Comparison of ENCODE assay signal across 1 cellular context in genomic region chr3:186590580-186591296, GRCh38.
TF ChIP-seq lines count a peak whose summit lies in the region.

No MANE protein-coding gene starts in this region.

TF ChIP-seq in HepG2, 621 proteins besides CTCF, POLR2A, EP300 and RAD21:
- TF ChIP-seq PHF20 (CRISPR knock-in tag; IDR thresholded peaks at IDR 0.05) (no peak), FOXP1 (IDR thresholded peaks at IDR 0.05) (no peak), FOXP1 (CRISPR knock-in tag; IDR thresholded peaks at IDR 0.05) (peak; percentile 22; the same call in 1 of the 2 replicates), SP2 (CRISPR knock-in tag; IDR thresholded peaks at IDR 0.05) (no peak), ARNT2 (CRISPR knock-in tag; IDR thresholded peaks at IDR 0.05; ENCODE audit: low read depth) (no peak), MYPOP (CRISPR knock-in tag; IDR thresholded peaks at IDR 0.05) (no peak), THAP11 (CRISPR knock-in tag; IDR thresholded peaks at IDR 0.05) (0 out of 2 replicates have a peak, but pooled peaks have one; percentile 1), MTA3 (CRISPR knock-in tag; IDR thresholded peaks at IDR 0.05) (no peak), FOXA3 (CRISPR knock-in tag; IDR thresholded peaks at IDR 0.05) (peak; percentile 51; the same call in 1 of the 2 replicates), JUNB (CRISPR knock-in tag; IDR thresholded peaks at IDR 0.05; ENCODE audit: borderline replicate concordance) (no peak), HMG20B (CRISPR knock-in tag; conservative IDR thresholded peaks at IDR 0.05) (no peak), RXRB (CRISPR knock-in tag; IDR thresholded peaks at IDR 0.05; ENCODE audit: borderline replicate concordance) (0 out of 2 replicates have a peak, but pooled peaks have one; percentile 9), MED1 (CRISPR knock-in tag; IDR thresholded peaks at IDR 0.05) (0 out of 2 replicates have a peak, but pooled peaks have one; percentile 22), ZNF30 (CRISPR knock-in tag; IDR thresholded peaks at IDR 0.05) (no peak), PRDM10 (CRISPR knock-in tag; IDR thresholded peaks at IDR 0.05; ENCODE audit: low read depth) (0 out of 2 replicates have a peak, but pooled peaks have one; percentile 41), ZNF274 (CRISPR knock-in tag; IDR thresholded peaks at IDR 0.05) (no peak), ZNF136 (CRISPR knock-in tag; IDR thresholded peaks at IDR 0.05; ENCODE audit: low read depth) (no peak), ZNF672 (CRISPR knock-in tag; IDR thresholded peaks at IDR 0.05) (no peak), ZNF775 (CRISPR knock-in tag; IDR thresholded peaks at IDR 0.05; ENCODE audit: borderline replicate concordance) (peak; percentile 94), HNF4G (IDR thresholded peaks at IDR 0.05; ENCODE audit: borderline replicate concordance, low read depth, low read length) (peak; percentile 58), HNF4G (CRISPR knock-in tag; IDR thresholded peaks at IDR 0.05; ENCODE audit: borderline replicate concordance, low read depth) (peak; percentile 32; the same call in 1 of the 2 replicates), BRF2 (CRISPR knock-in tag; IDR thresholded peaks at IDR 0.05) (no peak), PREB (CRISPR knock-in tag; IDR thresholded peaks at IDR 0.05) (no peak), ZBTB33 (CRISPR knock-in tag; IDR thresholded peaks at IDR 0.05) (no peak), SOX13 (IDR thresholded peaks at IDR 0.05) (no peak), SOX13 (CRISPR knock-in tag; conservative IDR thresholded peaks at IDR 0.05 in 1 of 2, IDR thresholded peaks at IDR 0.05 in 1 of 2) (peak in 1 of 2 experiments; percentile 28; a peak in 1 of 4 replicates), ARID5B (CRISPR knock-in tag; IDR thresholded peaks at IDR 0.05) (peak; percentile 47; the same call in 1 of the 2 replicates), SMAD9 (CRISPR knock-in tag; IDR thresholded peaks at IDR 0.05) (no peak), ZNF644 (CRISPR knock-in tag; IDR thresholded peaks at IDR 0.05; ENCODE audit: low read depth) (no peak), ZSCAN9 (CRISPR knock-in tag; IDR thresholded peaks at IDR 0.05; ENCODE audit: borderline replicate concordance) (no peak), HNF4A (CRISPR knock-in tag; IDR thresholded peaks at IDR 0.05) (peak; percentile 64), THAP9 (CRISPR knock-in tag; IDR thresholded peaks at IDR 0.05; ENCODE audit: borderline replicate concordance) (no peak), ZNF263 (CRISPR knock-in tag; IDR thresholded peaks at IDR 0.05) (no peak), ZNF770 (CRISPR knock-in tag; IDR thresholded peaks at IDR 0.05) (no peak), NFYC (CRISPR knock-in tag; IDR thresholded peaks at IDR 0.05) (no peak), CEBPG (CRISPR knock-in tag; IDR thresholded peaks at IDR 0.05) (peak; percentile 2; the same call in 1 of the 2 replicates), ZNF496 (CRISPR knock-in tag; IDR thresholded peaks at IDR 0.05; ENCODE audit: insufficient replicate concordance) (no peak), PRDM4 (CRISPR knock-in tag; IDR thresholded peaks at IDR 0.05; ENCODE audit: borderline replicate concordance) (no peak), ZNF562 (CRISPR knock-in tag; IDR thresholded peaks at IDR 0.05; ENCODE audit: borderline replicate concordance) (no peak), NRL (CRISPR knock-in tag; IDR thresholded peaks at IDR 0.05; ENCODE audit: borderline replicate concordance) (no peak), TOE1 (CRISPR knock-in tag; IDR thresholded peaks at IDR 0.05) (no peak), IRF2 (CRISPR knock-in tag; IDR thresholded peaks at IDR 0.05) (0 out of 2 replicates have a peak, but pooled peaks have one; percentile 16)
